Comparison of ENCODE assay signal across 15 cellular contexts in the genomic region with DNA sequence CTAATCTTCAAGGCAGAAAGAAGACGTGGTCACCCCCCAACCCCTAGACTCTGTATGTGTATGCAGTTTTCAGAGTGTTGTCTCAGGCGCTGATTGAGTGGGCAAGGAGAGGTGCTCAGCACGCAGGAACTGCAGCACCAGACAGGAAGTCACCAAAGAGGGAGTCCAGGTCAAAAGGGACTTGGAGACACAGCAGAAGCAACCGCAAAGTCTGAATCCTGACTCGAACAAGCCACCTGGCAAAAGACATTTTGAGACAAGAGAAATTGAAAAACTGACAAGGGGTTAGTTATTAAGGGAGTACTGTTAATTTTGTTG.
DNase-seq lines count a peak whose midpoint lies in the region; ATAC-seq and TF ChIP-seq lines count a peak whose summit lies in the region.
"Had no signal": no experiment of that assay in that cellular context is flagged by ENCODE, and none has a peak within 500 bp of the region (broad histone marks: within the 10 kb centered on the region; RNA-seq: fewer than 3 reads in every experiment).

No MANE protein-coding gene starts in this region.

- POLR2A ChIA-PET in CD8-positive, alpha-beta T cell (lab: Charles Lee): no interaction called here
- POLR2A ChIA-PET in WTC11 (lab: Charles Lee): no interaction called here

- H3K27ac Mint-ChIP-seq in CD8-positive, alpha-beta T cell: peak overlapping the region; percentile 96
- H3K27ac Mint-ChIP-seq in WTC11: no peak overlapping the region
- H3K27ac Mint-ChIP-seq in GM23338: no peak overlapping the region

- TF ChIP-seq POLR2A in upper lobe of left lung (IDR thresholded peaks at IDR 0.05): no peak

- peak overlapping the region; percentile 73 for H3K27ac ChIP-seq in 22Rv1
- H3K27ac ChIP-seq in CD8-positive, alpha-beta T cell (ENCODE audit: low read depth, low read length): no peak overlapping the region
- peak overlapping the region; percentile 97 to 99 for H3K27ac ChIP-seq in liver (ENCODE audit: low read depth in 1 of 2, low read length in 2 of 2)
- H3K27ac ChIP-seq in upper lobe of left lung: peak overlapping the region in 1 of 4 donors; percentile 49
- H3K27ac ChIP-seq in GM23338 (ENCODE audit: low read depth): no peak overlapping the region
- H3K27ac ChIP-seq: SJSA1 had no signal

- no peak for TF ChIP-seq EP300 in upper lobe of left lung (IDR thresholded peaks at IDR 0.05)

- no peaks in the 10 kb centered on the region for H3K79me2 ChIP-seq in GM23338 (replicated peaks; ENCODE audit: insufficient read depth)

- H3K4me3 ChIP-seq in CD8-positive, alpha-beta T cell (ENCODE audit: low read depth, low read length): no peak overlapping the region
- peak overlapping the region; percentile 44 to 79 (median 45) for H3K4me3 ChIP-seq in liver (ENCODE audit: low read depth in 1 of 3, low read length in 3 of 3)
- no peak overlapping the region for H3K4me3 ChIP-seq in upper lobe of left lung
- no peak overlapping the region for H3K4me3 ChIP-seq in GM23338

- H3K27me3 Mint-ChIP-seq in CD8-positive, alpha-beta T cell (ENCODE audit: low read depth): no peaks in the 10 kb centered on the region
- H3K27me3 Mint-ChIP-seq in WTC11 (ENCODE audit: low read depth) (peaks cover 47% of the 10 kb centered on the region), GM23338 (ENCODE audit: insufficient read depth, low read depth, poor library complexity) (peaks cover 31% of the 10 kb centered on the region)

- H3K9me3 ChIP-seq in CD8-positive, alpha-beta T cell (ENCODE audit: low read length): peaks cover 4% of the 10 kb centered on the region
- H3K9me3 ChIP-seq in liver (ENCODE audit: control insufficient read depth in 4 of 4, low read length in 3 of 4): no peaks in the 10 kb centered on the region
- peaks cover 0 to 8% (median 2%) of the 10 kb centered on the region in 4 donors for H3K9me3 ChIP-seq in upper lobe of left lung
- H3K9me3 ChIP-seq: vagina had no signal

- no peak for ATAC-seq in CD8-positive, alpha-beta T cell
- no peak for ATAC-seq in WTC11
- ATAC-seq in GM21390 (IDR thresholded peaks at IDR 0.05; ENCODE audit: unreplicated experiment): no peak
- no peak for ATAC-seq in upper lobe of left lung (ENCODE audit: low FRiP score in 2 of 2)
- no peak for ATAC-seq in GM23338

- no peaks in the 10 kb centered on the region for H3K27me3 ChIP-seq in CD8-positive, alpha-beta T cell (ENCODE audit: insufficient read depth, low read length)
- H3K27me3 ChIP-seq in liver (ENCODE audit: control insufficient read depth in 4 of 4, insufficient read depth in 4 of 4, low read length in 3 of 4) (no peaks in the 10 kb centered on the region), upper lobe of left lung (peaks cover 0 to 11% (median 0%) of the 10 kb centered on the region in 4 donors), GM23338 (ENCODE audit: insufficient read depth) (peaks cover 33% of the 10 kb centered on the region)
- H3K27me3 ChIP-seq: vagina had no signal

- CTCF ChIA-PET in CD8-positive, alpha-beta T cell (lab: Charles Lee): interaction anchor here (1.3 to 2.0 kb wide), 2 partner anchors 18 to 21 kb away, joined by 3 to 9 read pairs; no protein-coding TSS in a partner anchor
- CTCF ChIA-PET in WTC11 (lab: Charles Lee): interaction anchor here (0.8 to 1.8 kb wide), 3 partner anchors 21 to 77 kb away, joined by 3 to 12 read pairs (median 3); no protein-coding TSS in a partner anchor

- H2AFZ ChIP-seq in GM23338: no peak overlapping the region

- H3K36me3 ChIP-seq in CD8-positive, alpha-beta T cell (ENCODE audit: insufficient read depth, low read length): no peaks in the 10 kb centered on the region
- no peaks in the 10 kb centered on the region for H3K36me3 ChIP-seq in liver (ENCODE audit: control insufficient read depth in 4 of 4, insufficient read depth in 3 of 4, low read depth in 1 of 4, low read length in 3 of 4)
- H3K36me3 ChIP-seq in upper lobe of left lung: no peaks in the 10 kb centered on the region
- peaks cover 4% of the 10 kb centered on the region for H3K36me3 ChIP-seq in GM23338 (ENCODE audit: insufficient read depth)
- H3K36me3 ChIP-seq: SJSA1, vagina had no signal

- no peak for TF ChIP-seq RAD21 in liver (IDR thresholded peaks at IDR 0.05)

- H3K9ac ChIP-seq in liver (ENCODE audit: low read depth in 1 of 2, low read length in 2 of 2): peak overlapping the region; percentile 79 to 97

- H3K4me1 Mint-ChIP-seq in CD8-positive, alpha-beta T cell (ENCODE audit: low read depth): peaks cover 28% of the 10 kb centered on the region
- H3K4me1 Mint-ChIP-seq in WTC11 (peaks cover 11% of the 10 kb centered on the region; the same call in 1 of the 2 replicates), GM23338 (peaks cover 3% of the 10 kb centered on the region; the same call in 2 of the 3 replicates)

- H3K4me1 ChIP-seq in CD8-positive, alpha-beta T cell (ENCODE audit: insufficient read depth, low read length): peaks cover 20% of the 10 kb centered on the region
- peaks cover 3 to 24% (median 11%) of the 10 kb centered on the region in 4 donors for H3K4me1 ChIP-seq in liver (ENCODE audit: control insufficient read depth in 4 of 4, insufficient read depth in 4 of 4, low read length in 3 of 4)
- peaks cover 6 to 19% (median 16%) of the 10 kb centered on the region in 4 donors for H3K4me1 ChIP-seq in upper lobe of left lung
- H3K4me1 ChIP-seq in GM23338 (ENCODE audit: insufficient read depth): peaks cover 6% of the 10 kb centered on the region; the same call in 1 of the 2 replicates

- TF ChIP-seq CTCF in 22Rv1 (IDR thresholded peaks at IDR 0.05): no peak
- no peak for TF ChIP-seq CTCF in CD8-positive, alpha-beta T cell (IDR thresholded peaks at IDR 0.05)
- TF ChIP-seq CTCF in WTC11 (IDR thresholded peaks at IDR 0.05): no peak
- no peak for TF ChIP-seq CTCF in liver (IDR thresholded peaks at IDR 0.05; ENCODE audit: low read depth, low read length, missing input control)
- TF ChIP-seq CTCF in upper lobe of left lung (IDR thresholded peaks at IDR 0.05): no peak
- no peak for TF ChIP-seq CTCF in GM23338 (conservative IDR thresholded peaks at IDR 0.05; ENCODE audit: low read depth in 2 of 2)

- 0 out of 2 replicates have a peak, but pooled peaks cover 4% of the 10 kb centered on the region for H3K9me2 ChIP-seq in GM23338 (ENCODE audit: insufficient read depth)

- intact Hi-C loops in CD8-positive, alpha-beta T cell (cut with DNase I, micrococcal nuclease): loop anchor here (1.0 to 5.0 kb wide), 9 partner anchors 21 to 1286 kb away; a partner anchor contains a TSS

- H3K4me2 ChIP-seq in GM23338: no peak overlapping the region

- H3K9me3 Mint-ChIP-seq in CD8-positive, alpha-beta T cell: peaks cover 6% of the 10 kb centered on the region
- H3K9me3 Mint-ChIP-seq in WTC11 (peaks cover 26% of the 10 kb centered on the region), GM23338 (peaks cover 28% of the 10 kb centered on the region)

- H4K20me1 ChIP-seq in GM23338 (replicated peaks; ENCODE audit: insufficient read depth): no peaks in the 10 kb centered on the region

- 71% methylated on average over 5 of the region's 5 CpGs for WGBS in liver
- WGBS in upper lobe of left lung, 2 donors: 72 to 76% methylated on average over 5 of the region's 5 CpGs

- peaks cover 3% of the 10 kb centered on the region; the same call in 1 of the 2 replicates for H3F3A ChIP-seq in GM23338 (replicated peaks; ENCODE audit: low read depth)

- peak overlapping the region; percentile 94 for H3K4me3 Mint-ChIP-seq in CD8-positive, alpha-beta T cell
- H3K4me3 Mint-ChIP-seq in WTC11 (no peak overlapping the region), GM23338 (no peak overlapping the region)

- no peak for DNase-seq in CD8-positive, alpha-beta T cell
- DNase-seq in WTC11 (ENCODE audit: low spot score): no peak
- DNase-seq in HCEC 1CT: no peak
- DNase-seq in upper lobe of left lung: no peak
- no peak for DNase-seq in GM23338 (ENCODE audit: low spot score)
- DNase-seq: DMS79 treated with DMSO at 0.1 percent for 48 hours; Karpas-422; mammary epithelial cell; NCI-H146; stimulated activated CD4-positive, alpha-beta T cell treated with anti-CD3 and anti-CD28 coated beads, Interleukin-4, amount 100 ng/mL, for 4 hours had no signal

- H3K36me3 Mint-ChIP-seq in CD8-positive, alpha-beta T cell: peaks cover 12% of the 10 kb centered on the region
- H3K36me3 Mint-ChIP-seq in WTC11: peaks cover 20% of the 10 kb centered on the region
- H3K36me3 Mint-ChIP-seq in GM23338 (ENCODE audit: low read depth): peaks cover 21% of the 10 kb centered on the region

TF ChIP-seq in WTC11, 78 proteins besides CTCF, POLR2A, EP300 and RAD21:
- peak; percentile 10; the same call in 1 of the 2 replicates for TF ChIP-seq GABPB1 (CRISPR knock-in tag; IDR thresholded peaks at IDR 0.05)
- TF ChIP-seq IRF2 (CRISPR knock-in tag; IDR thresholded peaks at IDR 0.05; ENCODE audit: borderline replicate concordance, low read depth): no peak

TF ChIP-seq in liver, 16 proteins besides CTCF, POLR2A, EP300 and RAD21 (continues in another document):
- no peak for TF ChIP-seq HNF4G (IDR thresholded peaks at IDR 0.05)
- TF ChIP-seq NR2F2 (IDR thresholded peaks at IDR 0.05): no peak
- TF ChIP-seq, protein P1, sequence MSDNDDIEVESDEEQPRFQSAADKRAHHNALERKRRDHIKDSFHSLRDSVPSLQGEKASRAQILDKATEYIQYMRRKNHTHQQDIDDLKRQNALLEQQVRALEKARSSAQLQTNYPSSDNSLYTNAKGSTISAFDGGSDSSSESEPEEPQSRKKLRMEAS (IDR thresholded peaks at IDR 0.05): no peak
- TF ChIP-seq SP1 (IDR thresholded peaks at IDR 0.05): no peak
- no peak for TF ChIP-seq HNF4A (conservative IDR thresholded peaks at IDR 0.05)
- no peak for TF ChIP-seq FOXA2 (IDR thresholded peaks at IDR 0.05)

TF ChIP-seq in GM23338, 12 proteins besides CTCF, POLR2A, EP300 and RAD21 (continues in another document):
- TF ChIP-seq CREB1 (CRISPR knock-in tag; IDR thresholded peaks at IDR 0.05; ENCODE audit: low read depth) (no peak), POLR2AphosphoS5 (IDR thresholded peaks at IDR 0.05; ENCODE audit: low read depth) (no peak), ZNF114 (CRISPR knock-in tag; IDR thresholded peaks at IDR 0.05) (no peak)

Comparison
In these comparisons a context has a peak if more than half of its experiments do, and no peak if none do; other contexts are left out.
1. H3K27ac ChIP-seq: peak in 22Rv1 (single experiment) and liver (2 of 2); none in CD8-positive, alpha-beta T cell (single experiment) and GM23338 (single experiment).
2. H3K4me3 ChIP-seq: peak in liver (3 of 3); none in CD8-positive, alpha-beta T cell (single experiment), upper lobe of left lung (0 of 4) and GM23338 (single experiment).